15 cellular contexts compared by ENCODE assay signal in genomic region chr3:109831403-109831802, GRCh38.
"Had no signal": no experiment of that assay in that cellular context is flagged by ENCODE, and none has a peak within 500 bp of the region (broad histone marks: within the 10 kb centered on the region; RNA-seq: fewer than 3 reads in every experiment).

No MANE protein-coding gene starts in this region.

- H3K9me3 ChIP-seq: heart left ventricle, ovary, right atrium auricular region, sigmoid colon had no signal

- H3K36me3 ChIP-seq: heart left ventricle, ovary, right atrium auricular region, sigmoid colon had no signal

- H3K27ac ChIP-seq: coronary artery, heart left ventricle, ovary, right atrium auricular region, sigmoid colon, skin epidermis had no signal

- H3K4me1 ChIP-seq: heart left ventricle, right atrium auricular region, sigmoid colon had no signal

- DNase-seq: effector CD4-positive, alpha-beta T cell; heart left ventricle; hippocampal formation; islet precursor cell; natural killer cell; nucleus accumbens; ovary; sigmoid colon; stimulated activated CD4-positive, alpha-beta T cell treated with anti-CD3 and anti-CD28 coated beads, Interleukin-12 subunit alpha, Interleukin-12 subunit beta, amount 100 ng/mL, for 4 hours; stimulated activated CD4-positive, alpha-beta T cell treated with anti-CD3 and anti-CD28 coated beads, Interleukin-2, amount 100 ng/mL, for 48 hours; stimulated activated naive CD4-positive, alpha-beta T cell treated with Interleukin-2 at 50 U/mL for 16 hours; trophoblast cell had no signal

- H3K4me3 ChIP-seq: coronary artery, heart left ventricle, ovary, right atrium auricular region, sigmoid colon, skin epidermis had no signal

- H3K27me3 ChIP-seq: heart left ventricle, ovary, right atrium auricular region, sigmoid colon had no signal
